ENCODE assay signal across 8 cellular contexts in genomic region chr20:21808863-21809664, GRCh38.
DNase-seq lines count a peak whose midpoint lies in the region; ATAC-seq, FAIRE-seq and TF ChIP-seq lines count a peak whose summit lies in the region.

No MANE protein-coding gene starts in this region.

- H3K4me2 ChIP-seq in HepG2 (ENCODE audit: low read depth, low read length), result no peak overlapping the region

- H3K27me3 ChIP-seq in HepG2 (ENCODE audit: control insufficient read depth in 1 of 2, insufficient read depth in 2 of 2, low read length in 2 of 2), result peaks cover 3 to 10% of the 10 kb centered on the region in 2 experiments; a peak in 2 of 5 replicates

- POLR2A ChIA-PET in HepG2 (lab: Yijun Ruan, JAX), result no interaction called here

- H3K36me3 Mint-ChIP-seq in activated naive CD8-positive, alpha-beta T cell treated with anti-CD3 and anti-CD28 coated beads, Interleukin-2, amount 50 U/mL, for 24 hours (ENCODE audit: low read depth), result no peaks in the 10 kb centered on the region
- H3K36me3 Mint-ChIP-seq in stimulated activated naive B cell treated with anti-CD40 and anti-IgM and Interleukin-4, amounts not matched to agents 10 μg/mL and 1 μg/mL and 100 μg/mL, for 72 hours, result no peaks in the 10 kb centered on the region

- H3K4me1 Mint-ChIP-seq in activated naive CD8-positive, alpha-beta T cell treated with anti-CD3 and anti-CD28 coated beads, Interleukin-2, amount 50 U/mL, for 24 hours, result no peaks in the 10 kb centered on the region
- H3K4me1 Mint-ChIP-seq in stimulated activated naive B cell treated with anti-CD40 and anti-IgM and Interleukin-4, amounts not matched to agents 10 μg/mL and 1 μg/mL and 100 μg/mL, for 72 hours, result peaks cover 0 to 5% of the 10 kb centered on the region in 2 donors

- no peak overlapping the region for H2AFZ ChIP-seq in HepG2 (ENCODE audit: low read length)

- peak; percentile 94 for TF ChIP-seq CTCF in HepG2 (CRISPR knock-in tag; IDR thresholded peaks at IDR 0.05)

- H4K20me1 ChIP-seq in HepG2 (ENCODE audit: insufficient read depth, low read length), result no peaks in the 10 kb centered on the region

- TF ChIP-seq EP300 in HepG2 (IDR thresholded peaks at IDR 0.05; ENCODE audit: low read depth in 2 of 2, low read length in 2 of 2) (no peak), HepG2 (CRISPR knock-in tag; IDR thresholded peaks at IDR 0.05; ENCODE audit: borderline replicate concordance) (no peak)

- H3K36me3 ChIP-seq in HepG2 (replicated peaks in 1 of 2; ENCODE audit: control insufficient read depth in 1 of 2, insufficient read depth in 2 of 2, low read length in 2 of 2), result no peaks in the 10 kb centered on the region

- FAIRE-seq in HepG2 (lab: Jason Lieb, UNC), result no peak

- intact Hi-C loops in HepG2 (cut with micrococcal nuclease; ENCODE audit: unreplicated experiment), result loop anchor here (10.0 kb wide), 1 partner anchor 506 kb away; no protein-coding TSS in a partner anchor

- 22% methylated on average over 31 of the region's 31 CpGs for WGBS in HepG2 (ENCODE audit: low lambda C conversion rate)

- no peak for ATAC-seq in activated CD4-positive, CD25-positive, alpha-beta regulatory T cell treated with anti-CD3 and anti-CD28 coated beads, Interleukin-2, amount 50 U/mL, for 24 hours
- ATAC-seq in activated naive CD8-positive, alpha-beta T cell treated with anti-CD3 and anti-CD28 coated beads, Interleukin-2, amount 50 U/mL, for 24 hours, result no peak
- ATAC-seq in HepG2 (peak; percentile 92), HG03571 (IDR thresholded peaks at IDR 0.05; ENCODE audit: unreplicated experiment) (no peak)
- peak in 1 of 2 donors; percentile 42 for ATAC-seq in stimulated activated naive B cell treated with anti-CD40 and anti-IgM and Interleukin-4, amounts not matched to agents 10 μg/mL and 1 μg/mL and 100 μg/mL, for 72 hours (replicated peaks)

- H3K79me2 ChIP-seq in HepG2 (ENCODE audit: insufficient read depth, low read length), result no peaks in the 10 kb centered on the region

- H3K4me3 Mint-ChIP-seq in activated naive CD8-positive, alpha-beta T cell treated with anti-CD3 and anti-CD28 coated beads, Interleukin-2, amount 50 U/mL, for 24 hours, result no peak overlapping the region
- no peak overlapping the region for H3K4me3 Mint-ChIP-seq in stimulated activated naive B cell treated with anti-CD40 and anti-IgM and Interleukin-4, amounts not matched to agents 10 μg/mL and 1 μg/mL and 100 μg/mL, for 72 hours

- CTCF ChIA-PET in HepG2 (lab: Yijun Ruan, JAX; ENCODE audit: low intra/inter-chr PET ratio, low total read pairs), result interaction anchor here (0.7 to 2.4 kb wide), 4 partner anchors 297 to 504 kb away, joined by 3 to 36 read pairs (median 12); no protein-coding TSS in a partner anchor

- TF ChIP-seq POLR2A in HepG2 (IDR thresholded peaks at IDR 0.05; ENCODE audit: insufficient read depth in 1 of 2, low read depth in 2 of 2, low read length in 2 of 2), result no peak

- H3K4me3 ChIP-seq in HepG2 (replicated peaks in 1 of 3; ENCODE audit: insufficient read depth in 1 of 3, low read depth in 2 of 3, low read length in 3 of 3), result no peak overlapping the region

- in situ Hi-C loops in HepG2 (cut with HindIII; ENCODE audit: extremely low pct_ligation_motif_present, low pct_unique_long_range_greater_than_20kb), result loop anchor here (5.0 to 10.0 kb wide), 3 partner anchors 298 to 496 kb away; no protein-coding TSS in a partner anchor

- H3K27me3 Mint-ChIP-seq in activated naive CD8-positive, alpha-beta T cell treated with anti-CD3 and anti-CD28 coated beads, Interleukin-2, amount 50 U/mL, for 24 hours, result peaks cover 4% of the 10 kb centered on the region
- peaks cover 10 to 19% of the 10 kb centered on the region in 2 donors for H3K27me3 Mint-ChIP-seq in stimulated activated naive B cell treated with anti-CD40 and anti-IgM and Interleukin-4, amounts not matched to agents 10 μg/mL and 1 μg/mL and 100 μg/mL, for 72 hours

- TF ChIP-seq RAD21 in HepG2 (CRISPR knock-in tag; IDR thresholded peaks at IDR 0.05), result peak; percentile 83

- H3K4me1 ChIP-seq in HepG2 (ENCODE audit: insufficient read depth, low read length), result no peaks in the 10 kb centered on the region

- H3K27ac Mint-ChIP-seq in activated naive CD8-positive, alpha-beta T cell treated with anti-CD3 and anti-CD28 coated beads, Interleukin-2, amount 50 U/mL, for 24 hours, result no peak overlapping the region
- no peak overlapping the region for H3K27ac Mint-ChIP-seq in stimulated activated naive B cell treated with anti-CD40 and anti-IgM and Interleukin-4, amounts not matched to agents 10 μg/mL and 1 μg/mL and 100 μg/mL, for 72 hours

- BruUV-seq in HepG2 (replicated peaks; lab: Mats Ljungman, UMichigan), result no TSS peak

- no peak overlapping the region for H3K27ac ChIP-seq in HepG2 (ENCODE audit: extremely low read length, insufficient read depth, low read length)

- peaks cover 9% of the 10 kb centered on the region for H3K9me3 Mint-ChIP-seq in activated naive CD8-positive, alpha-beta T cell treated with anti-CD3 and anti-CD28 coated beads, Interleukin-2, amount 50 U/mL, for 24 hours
- peaks cover 5 to 6% of the 10 kb centered on the region in 2 donors for H3K9me3 Mint-ChIP-seq in stimulated activated naive B cell treated with anti-CD40 and anti-IgM and Interleukin-4, amounts not matched to agents 10 μg/mL and 1 μg/mL and 100 μg/mL, for 72 hours

- no peaks in the 10 kb centered on the region for H3K9me3 ChIP-seq in HepG2 (ENCODE audit: low read length)

- H3K9ac ChIP-seq in HepG2 (ENCODE audit: insufficient read depth, low read depth, low read length), result no peak overlapping the region

- peak; percentile 10 for DNase-seq in activated CD4-positive, CD25-positive, alpha-beta regulatory T cell treated with anti-CD3 and anti-CD28 coated beads, Interleukin-2, amount 50 U/mL, for 16 hours (ENCODE audit: low read depth, low spot score)
- DNase-seq in NCI-H69 (lab: John Stamatoyannopoulos, UW) (peak; percentile 58), HepG2 (ENCODE audit: low spot score) (peak; percentile 31), kidney glomerular epithelial cell (lab: John Stamatoyannopoulos, UW) (no peak)
- DNase-seq in activated naive CD8-positive, alpha-beta T cell treated with anti-CD3 and anti-CD28 coated beads, Interleukin-2, amount 50 U/mL, for 24 hours, result peak; percentile 52
- peak; percentile 2 for DNase-seq in stimulated activated naive B cell treated with anti-CD40 and anti-IgM and Interleukin-4, amounts not matched to agents 10 μg/mL and 1 μg/mL and 100 μg/mL, for 72 hours

TF ChIP-seq in HepG2, 621 proteins besides CTCF, POLR2A, EP300 and RAD21 (continues in another document):
- peak; percentile 84; the same call in 1 of the 2 replicates for TF ChIP-seq EZH2 (conservative IDR thresholded peaks at IDR 0.05; ENCODE audit: low read depth, low read length)
- TF ChIP-seq ERF (CRISPR knock-in tag; IDR thresholded peaks at IDR 0.05), result no peak
- no peak for TF ChIP-seq ZFP41 (CRISPR knock-in tag; IDR thresholded peaks at IDR 0.05; ENCODE audit: borderline replicate concordance)
- no peak for TF ChIP-seq PAX8 (CRISPR knock-in tag; IDR thresholded peaks at IDR 0.05; ENCODE audit: borderline replicate concordance)
- peak; percentile 36 for TF ChIP-seq AGO1 (IDR thresholded peaks at IDR 0.05; ENCODE audit: low read depth, low read length, poor library complexity, severe bottlenecking)
- no peak for TF ChIP-seq SKIL (CRISPR knock-in tag; IDR thresholded peaks at IDR 0.05; ENCODE audit: borderline replicate concordance)
- TF ChIP-seq MAFG (CRISPR knock-in tag; IDR thresholded peaks at IDR 0.05), result no peak
- TF ChIP-seq MTA1 (CRISPR knock-in tag; IDR thresholded peaks at IDR 0.05; ENCODE audit: borderline replicate concordance), result no peak
- TF ChIP-seq GABPB1 (CRISPR knock-in tag; IDR thresholded peaks at IDR 0.05), result peak; percentile 33; the same call in 1 of the 2 replicates
- TF ChIP-seq DZIP1 (CRISPR knock-in tag; IDR thresholded peaks at IDR 0.05), result 0 out of 2 replicates have a peak, but pooled peaks have one; percentile 18
- TF ChIP-seq ZNF501 (CRISPR knock-in tag; IDR thresholded peaks at IDR 0.05), result peak; percentile 44; the same call in 1 of the 2 replicates
- TF ChIP-seq BRD4 (CRISPR knock-in tag; IDR thresholded peaks at IDR 0.05), result 0 out of 2 replicates have a peak, but pooled peaks have one; percentile 25
- TF ChIP-seq ZNF333 (CRISPR knock-in tag; IDR thresholded peaks at IDR 0.05; ENCODE audit: borderline replicate concordance), result peak; percentile 65; the same call in 1 of the 2 replicates
- 0 out of 2 replicates have a peak, but pooled peaks have one; percentile 21 for TF ChIP-seq RXRA (CRISPR knock-in tag; IDR thresholded peaks at IDR 0.05)
